In the genomic region with DNA sequence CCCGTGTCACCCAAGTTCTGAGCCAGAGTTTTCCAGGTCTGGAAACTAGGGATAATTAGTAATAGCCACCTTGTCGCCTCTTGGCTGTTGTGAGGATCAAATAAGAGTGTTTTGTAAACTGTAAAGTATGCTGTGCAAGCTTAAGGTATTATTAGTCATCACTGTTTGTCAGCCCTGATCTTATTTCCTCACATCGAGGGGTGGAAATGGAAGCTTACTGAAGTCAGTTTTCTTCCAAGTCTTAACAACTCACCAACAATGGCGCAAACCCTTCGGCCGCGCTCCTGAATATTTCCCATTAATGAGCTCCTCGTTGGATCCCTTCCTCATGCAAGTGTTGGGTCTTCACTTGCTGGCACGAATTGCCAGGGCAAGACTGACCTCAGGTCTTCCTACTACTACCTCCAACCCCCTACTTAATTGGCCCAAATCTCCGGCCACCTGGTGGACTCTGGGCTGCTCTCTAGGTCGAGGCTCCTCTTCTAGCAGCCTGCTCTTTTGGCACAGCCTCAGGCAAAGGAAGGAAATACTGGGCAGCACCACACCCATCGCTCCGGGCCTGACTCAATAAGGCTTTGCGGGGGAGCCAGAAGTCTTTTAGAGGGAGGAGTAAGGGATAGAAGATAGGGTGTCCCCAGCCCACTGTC, we compare ENCODE assay signal across 8 cellular contexts. TPM values are rescaled to one million over a fixed set of nuclear protein-coding genes. Genes with fewer than 3 reads are reported as not detected.
DNase-seq lines count a peak whose midpoint lies in the region; ATAC-seq and TF ChIP-seq lines count a peak whose summit lies in the region.

No MANE protein-coding gene starts in this region.

- H3K4me1 ChIP-seq in ACC112 (ENCODE audit: control insufficient read depth, insufficient read depth, low read length, unreplicated experiment) (peaks cover 14% of the 10 kb centered on the region), HEK293 (ENCODE audit: control insufficient read depth, insufficient read depth, low read length) (no peaks in the 10 kb centered on the region), left ventricle myocardium inferior (peaks cover 44% of the 10 kb centered on the region)

- H3K36me3 Mint-ChIP-seq in stimulated activated effector memory CD8-positive, alpha-beta T cell treated with anti-CD3 and anti-CD28 coated beads, Interleukin-12 subunit alpha, Interleukin-12 subunit beta, amount 100 ng/mL, for 72 hours, result peaks cover 77% of the 10 kb centered on the region

- peaks cover 17% of the 10 kb centered on the region for H3K79me2 ChIP-seq in ACC112 (ENCODE audit: control insufficient read depth, insufficient read depth, low read length, unreplicated experiment)

- no peak overlapping the region for H3K27ac ChIP-seq in ACC112 (ENCODE audit: low read depth, low read length)
- no peak overlapping the region for H3K27ac ChIP-seq in HEK293 (ENCODE audit: extremely low read depth, low read depth, low read length)
- H3K27ac ChIP-seq in left ventricle myocardium inferior (replicated peaks), result peak overlapping the region; percentile 94

- H3K4me3 ChIP-seq in ACC112 (ENCODE audit: low read depth, low read length) (peak overlapping the region; percentile 83), HEK293 (ENCODE audit: low read depth, low read length) (peak overlapping the region; percentile 47), left ventricle myocardium inferior (peak overlapping the region; percentile 99)

- TF ChIP-seq CTCF in HEK293 (tag by site-specific recombination; IDR thresholded peaks at IDR 0.05) (no peak), left ventricle myocardium inferior (IDR thresholded peaks at IDR 0.05; ENCODE audit: borderline replicate concordance) (no peak)

- H3K27me3 ChIP-seq in ACC112 (ENCODE audit: insufficient read depth, low read length), result no peaks in the 10 kb centered on the region
- no peaks in the 10 kb centered on the region for H3K27me3 ChIP-seq in left ventricle myocardium inferior (ENCODE audit: low read depth)

- DNase-seq in activated CD4-positive, alpha-beta T cell treated with anti-CD3 and anti-CD28 coated beads, Interleukin-2, amount 50 U/mL, for 1 hour, result peak; percentile 10
- no peak for DNase-seq in left ventricle myocardium inferior
- DNase-seq in stimulated activated effector memory CD8-positive, alpha-beta T cell treated with anti-CD3 and anti-CD28 coated beads, Interleukin-12 subunit alpha, Interleukin-12 subunit beta, amount 100 ng/mL, for 72 hours (ENCODE audit: low spot score in 2 of 2), result peak in 1 of 2 donors; percentile 57
- no peak for DNase-seq in NCI-H2227 treated with DMSO at 0.1 percent for 48 hours (lab: John Stamatoyannopoulos, UW)
- DNase-seq in stimulated activated CD4-positive, alpha-beta T cell treated with anti-CD3 and anti-CD28 coated beads, Interleukin-12 subunit alpha, Interleukin-12 subunit beta, amount 100 ng/mL, for 4 hours, result no peak

- peak overlapping the region; percentile 91 for H3K4me3 Mint-ChIP-seq in stimulated activated effector memory CD8-positive, alpha-beta T cell treated with anti-CD3 and anti-CD28 coated beads, Interleukin-12 subunit alpha, Interleukin-12 subunit beta, amount 100 ng/mL, for 72 hours

- H3K4me1 Mint-ChIP-seq in stimulated activated effector memory CD8-positive, alpha-beta T cell treated with anti-CD3 and anti-CD28 coated beads, Interleukin-12 subunit alpha, Interleukin-12 subunit beta, amount 100 ng/mL, for 72 hours, result peaks cover 66% of the 10 kb centered on the region

- intact Hi-C loops in left ventricle myocardium inferior (cut with micrococcal nuclease), result loop anchor here (5.0 to 10.0 kb wide), 2 partner anchors 74 to 146 kb away; no protein-coding TSS in a partner anchor

- peak overlapping the region; percentile 99 for H3K27ac Mint-ChIP-seq in stimulated activated effector memory CD8-positive, alpha-beta T cell treated with anti-CD3 and anti-CD28 coated beads, Interleukin-12 subunit alpha, Interleukin-12 subunit beta, amount 100 ng/mL, for 72 hours

- CTCF ChIA-PET in HEK293 (lab: Yijun Ruan, JAX), result interaction anchor here (0.6 to 27.1 kb wide), 29 partner anchors 10 to 386 kb away, joined by 3 to 486 read pairs (median 5); a partner anchor contains a TSS

- no peaks in the 10 kb centered on the region for H3K9me3 Mint-ChIP-seq in stimulated activated effector memory CD8-positive, alpha-beta T cell treated with anti-CD3 and anti-CD28 coated beads, Interleukin-12 subunit alpha, Interleukin-12 subunit beta, amount 100 ng/mL, for 72 hours

- H3K9me3 ChIP-seq in HEK293 (ENCODE audit: control insufficient read depth, insufficient read depth, low read depth, low read length) (no peaks in the 10 kb centered on the region), left ventricle myocardium inferior (replicated peaks) (no peaks in the 10 kb centered on the region)

- peak overlapping the region; percentile 95 for H2AFZ ChIP-seq in ACC112 (ENCODE audit: low read length, unreplicated experiment)

- POLR2A ChIA-PET in HEK293 (lab: Yijun Ruan, JAX), result interaction anchor here (0.7 to 4.7 kb wide), 11 partner anchors 10 to 352 kb away, joined by 3 to 67 read pairs (median 4); a partner anchor contains a TSS

- H3K36me3 ChIP-seq in ACC112 (ENCODE audit: insufficient read depth, low read length) (peaks cover 10% of the 10 kb centered on the region; the same call in 1 of the 2 replicates), HEK293 (ENCODE audit: control insufficient read depth in 2 of 2, insufficient read depth in 1 of 2, low read length in 2 of 2) (peaks cover 4 to 32% of the 10 kb centered on the region in 2 experiments), left ventricle myocardium inferior (peaks cover 46% of the 10 kb centered on the region)

- ATAC-seq in stimulated activated effector memory CD8-positive, alpha-beta T cell treated with anti-CD3 and anti-CD28 coated beads, Interleukin-12 subunit alpha, Interleukin-12 subunit beta, amount 100 ng/mL, for 72 hours, result peak; percentile 40
- ATAC-seq in GM19023 (IDR thresholded peaks at IDR 0.05; ENCODE audit: unreplicated experiment), result no peak

TF ChIP-seq in HEK293, 187 proteins besides CTCF, POLR2A, EP300 and RAD21:
- no peak for TF ChIP-seq ZNF747 (tag by site-specific recombination; IDR thresholded peaks at IDR 0.05)
- no peak for TF ChIP-seq ZNF473 (tag by site-specific recombination; IDR thresholded peaks at IDR 0.05)
- TF ChIP-seq ZNF366 (tag by site-specific recombination; conservative IDR thresholded peaks at IDR 0.05), result no peak
- TF ChIP-seq ZNF214 (tag by site-specific recombination; IDR thresholded peaks at IDR 0.05; ENCODE audit: borderline replicate concordance), result no peak
- TF ChIP-seq ZSCAN16 (tag by site-specific recombination; IDR thresholded peaks at IDR 0.05), result peak; percentile 73
- TF ChIP-seq SP7 (tag by site-specific recombination; IDR thresholded peaks at IDR 0.05), result no peak

RNA-seq across cellular contexts. Expression of a gene that starts 0.9 kb away (rescaled TPM):
- 53.4 TPM for total RNA-seq in left ventricle myocardium inferior

RNA-seq across cellular contexts. Expression of a gene that starts 30.7 kb away (rescaled TPM):
- total RNA-seq in left ventricle myocardium inferior, result 66.9 TPM

RNA-seq across cellular contexts. Expression of a gene that starts 55.3 kb away (rescaled TPM):
- 12.8 TPM for total RNA-seq in left ventricle myocardium inferior

Comparison
In these comparisons a context has a peak if more than half of its experiments do, and no peak if none do; other contexts are left out.
1. H3K4me3 ChIP-seq: peak in every context shown above with its lines; median percentile 99 in left ventricle myocardium inferior; 83 in ACC112; 47 in HEK293.